ENCODE assay signal across 31 cellular contexts in genomic region chr6:5367510-5367909, GRCh38.
"Had no signal": no experiment of that assay in that cellular context is flagged by ENCODE, and none has a peak within 500 bp of the region (broad histone marks: within the 10 kb centered on the region; RNA-seq: fewer than 3 reads in every experiment).

No MANE protein-coding gene starts in this region.

- H3K4me1 ChIP-seq: Peyer's patch had no signal

- H3K9me3 ChIP-seq: Peyer's patch had no signal

- DNase-seq: activated B cell treated with CpG ODN at 0.5 μM for 24 hours; activated CD4-positive, alpha-beta memory T cell treated with anti-CD3 and anti-CD28 coated beads, Interleukin-2, amount 10 ng/mL, durations not matched to agents 7 days and 5 days; activated CD4-positive, alpha-beta T cell treated with anti-CD3 and anti-CD28 coated beads for 48 hours; activated CD4-positive, CD25-positive, alpha-beta regulatory T cell treated with anti-CD3 and anti-CD28 coated beads, Interleukin-2, amount 50 U/mL, for 72 hours; activated CD8-positive, alpha-beta memory T cell treated with anti-CD3 and anti-CD28 coated beads for 24 hours; activated CD8-positive, alpha-beta memory T cell treated with anti-CD3 and anti-CD28 coated beads, Interleukin-2, amount 10 ng/mL, durations not matched to agents 7 days and 5 days; activated CD8-positive, alpha-beta memory T cell treated with anti-CD3 and anti-CD28 coated beads, Interleukin-2, amount 50 U/mL, for 48 hours; activated effector memory CD4-positive, alpha-beta T cell treated with Interleukin-2 at 50 U/mL for 16 hours; activated naive CD4-positive, alpha-beta T cell treated with anti-CD3 and anti-CD28 coated beads, Interleukin-2, amount 10 ng/mL, durations not matched to agents 7 days and 5 days; activated naive CD8-positive, alpha-beta T cell treated with anti-CD3 and anti-CD28 coated beads, Interleukin-2, amount 50 U/mL, for 24 hours; activated T-cell treated with anti-CD3 and anti-CD28 coated beads, Interleukin-2, amount 50 U/mL, for 48 hours; anterior cingulate cortex; NCI-H1436 treated with DMSO at 0.1 percent for 48 hours; NCI-H1694 treated with DMSO at 0.1 percent for 48 hours; NCI-H2029; NCI-H2227 treated with DMSO at 0.1 percent for 48 hours; NCI-H510A treated with DMSO at 0.1 percent for 48 hours; NCI-H526 treated with DMSO at 0.1 percent for 48 hours; NCI-H82; NK-92 treated with Interleukin-12 subunit alpha and Interleukin-12 subunit beta, amount 100 ng/mL, for 24 hours; PC-3; Peyer's patch; RPMI8226; SIG-M5; SW 1271; T-helper 1 cell; T-helper 2 cell; T-helper 9 cell had no signal

- FAIRE-seq: K562 had no signal

- H3K27me3 ChIP-seq: cardiac muscle cell, Peyer's patch had no signal

- ATAC-seq: activated CD8-positive, alpha-beta memory T cell treated with anti-CD3 and anti-CD28 coated beads, Interleukin-2, amount 10 ng/mL, durations not matched to agents 7 days and 5 days; activated naive CD8-positive, alpha-beta T cell treated with anti-CD3 and anti-CD28 coated beads, Interleukin-2, amount 50 U/mL, for 24 hours; K562; PC-3 had no signal

- H3K27ac ChIP-seq: cardiac muscle cell, Peyer's patch, VCaP had no signal

- H3K4me3 ChIP-seq: cardiac muscle cell, K562, Peyer's patch had no signal

- H3K36me3 ChIP-seq: cardiac muscle cell had no signal
